In the genomic region with DNA sequence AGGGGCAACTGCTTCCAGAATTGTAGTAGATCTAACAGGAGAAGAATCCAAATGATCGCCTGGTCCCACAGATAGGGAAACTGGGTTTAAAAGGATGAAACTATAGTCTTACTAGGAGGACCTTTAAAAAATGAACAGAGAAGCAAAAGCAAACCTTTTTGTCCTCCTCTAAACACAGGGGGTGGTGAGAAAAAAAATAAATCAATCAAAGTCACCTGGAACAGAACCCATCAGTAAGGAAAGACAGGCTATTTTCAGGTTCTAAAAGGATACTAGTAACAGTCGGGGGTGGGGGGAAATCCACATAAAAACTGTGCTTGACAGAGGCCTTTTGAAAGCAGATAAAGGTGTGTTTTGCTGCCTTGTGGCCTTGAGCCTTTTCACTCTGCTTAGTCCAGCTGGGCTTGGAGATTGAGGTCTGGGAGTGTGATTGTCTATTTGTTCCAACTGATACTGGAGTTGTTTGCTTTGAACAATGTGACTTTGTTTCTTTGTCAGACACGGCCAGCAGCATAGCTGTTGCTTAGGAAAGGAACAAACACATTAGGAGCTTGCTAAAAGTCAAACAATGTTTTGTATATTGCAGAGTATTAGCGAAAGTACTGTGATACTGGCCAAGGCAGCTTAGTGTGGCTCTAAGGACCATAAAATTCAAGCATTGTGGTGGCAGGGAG, we compare ENCODE assay signal across 1 cellular context.
A peak's percentile ranks its signal among the peaks of the same experiment; 100 is the strongest.
TF ChIP-seq lines count a peak whose summit lies in the region.

No MANE protein-coding gene starts in this region.

TF ChIP-seq in HepG2, 621 proteins besides CTCF, POLR2A, EP300 and RAD21 (continued from another document and continues in another):
- TF ChIP-seq PAXIP1 (CRISPR knock-in tag; conservative IDR thresholded peaks at IDR 0.05) (peak; percentile 86), ZNF639 (CRISPR knock-in tag; conservative IDR thresholded peaks at IDR 0.05) (no peak), BCL6 (CRISPR knock-in tag; IDR thresholded peaks at IDR 0.05) (peak; percentile 80), TBL1XR1 (IDR thresholded peaks at IDR 0.05; ENCODE audit: borderline replicate concordance, low read length, partially characterized antibody) (no peak), ZNF547 (CRISPR knock-in tag; IDR thresholded peaks at IDR 0.05) (no peak), MED1 (CRISPR knock-in tag; IDR thresholded peaks at IDR 0.05) (peak; percentile 95), ZNF775 (CRISPR knock-in tag; IDR thresholded peaks at IDR 0.05; ENCODE audit: borderline replicate concordance) (0 out of 2 replicates have a peak, but pooled peaks have one; percentile 37), XRCC5 (optimal IDR thresholded peaks at IDR 0.05; ENCODE audit: low read length) (peak; percentile 38), ZNF792 (CRISPR knock-in tag; IDR thresholded peaks at IDR 0.05) (peak; percentile 60), ZNF260 (CRISPR knock-in tag; IDR thresholded peaks at IDR 0.05; ENCODE audit: borderline replicate concordance, low read depth) (no peak), SPEN (CRISPR knock-in tag; IDR thresholded peaks at IDR 0.05; ENCODE audit: low read depth) (no peak), MEF2D (CRISPR knock-in tag; IDR thresholded peaks at IDR 0.05) (peak; percentile 62; the same call in 1 of the 2 replicates), FOXJ3 (CRISPR knock-in tag; IDR thresholded peaks at IDR 0.05; ENCODE audit: borderline replicate concordance) (peak; percentile 86), HNRNPL (IDR thresholded peaks at IDR 0.05; ENCODE audit: low read depth, low read length) (no peak), ZNF354B (CRISPR knock-in tag; IDR thresholded peaks at IDR 0.05) (no peak), ZNF160 (CRISPR knock-in tag; IDR thresholded peaks at IDR 0.05) (no peak), ZNF513 (CRISPR knock-in tag; conservative IDR thresholded peaks at IDR 0.05) (no peak), NCOR1 (IDR thresholded peaks at IDR 0.05; ENCODE audit: borderline replicate concordance, low read length) (peak; percentile 75; the same call in 1 of the 2 replicates), FOXA1 (IDR thresholded peaks at IDR 0.05) (no peak), FOXA1 (CRISPR knock-in tag; IDR thresholded peaks at IDR 0.05) (peak; percentile 80), MTA3 (CRISPR knock-in tag; IDR thresholded peaks at IDR 0.05) (no peak), SALL2 (CRISPR knock-in tag; IDR thresholded peaks at IDR 0.05) (no peak), FOXO1 (CRISPR knock-in tag; IDR thresholded peaks at IDR 0.05) (peak; percentile 94), HHEX (CRISPR knock-in tag; IDR thresholded peaks at IDR 0.05) (peak; percentile 42; the same call in 1 of the 2 replicates), ZNF737 (CRISPR knock-in tag; IDR thresholded peaks at IDR 0.05; ENCODE audit: borderline replicate concordance) (no peak), ZNF629 (CRISPR knock-in tag; conservative IDR thresholded peaks at IDR 0.05) (0 out of 2 replicates have a peak, but pooled peaks have one; percentile 9), ISX (CRISPR knock-in tag; conservative IDR thresholded peaks at IDR 0.05) (no peak), SKI (IDR thresholded peaks at IDR 0.05; ENCODE audit: partially characterized antibody) (peak; percentile 36), ADNP (CRISPR knock-in tag; IDR thresholded peaks at IDR 0.05) (no peak), MIER2 (CRISPR knock-in tag; IDR thresholded peaks at IDR 0.05) (0 out of 2 replicates have a peak, but pooled peaks have one; percentile 35), ETV5 (CRISPR knock-in tag; IDR thresholded peaks at IDR 0.05; ENCODE audit: borderline replicate concordance) (peak; percentile 66; the same call in 1 of the 2 replicates), HDAC2 (CRISPR knock-in tag; IDR thresholded peaks at IDR 0.05) (peak; percentile 81), ZNF747 (CRISPR knock-in tag; IDR thresholded peaks at IDR 0.05; ENCODE audit: borderline replicate concordance) (peak; percentile 35; the same call in 1 of the 2 replicates), NONO (IDR thresholded peaks at IDR 0.05) (no peak), NONO (CRISPR knock-in tag; conservative IDR thresholded peaks at IDR 0.05) (no peak), NR2F6 (IDR thresholded peaks at IDR 0.05) (peak; percentile 46; the same call in 1 of the 2 replicates), NR2F6 (CRISPR knock-in tag; IDR thresholded peaks at IDR 0.05) (peak; percentile 73), NAIF1 (CRISPR knock-in tag; IDR thresholded peaks at IDR 0.05; ENCODE audit: borderline replicate concordance) (no peak), REXO4 (CRISPR knock-in tag; IDR thresholded peaks at IDR 0.05; ENCODE audit: borderline replicate concordance) (no peak), DPF2 (CRISPR knock-in tag; IDR thresholded peaks at IDR 0.05; ENCODE audit: borderline replicate concordance, low read depth) (0 out of 2 replicates have a peak, but pooled peaks have one; percentile 40), ZNF331 (CRISPR knock-in tag; IDR thresholded peaks at IDR 0.05) (peak; percentile 67; the same call in 1 of the 2 replicates)
- TF ChIP-seq, protein P1, sequence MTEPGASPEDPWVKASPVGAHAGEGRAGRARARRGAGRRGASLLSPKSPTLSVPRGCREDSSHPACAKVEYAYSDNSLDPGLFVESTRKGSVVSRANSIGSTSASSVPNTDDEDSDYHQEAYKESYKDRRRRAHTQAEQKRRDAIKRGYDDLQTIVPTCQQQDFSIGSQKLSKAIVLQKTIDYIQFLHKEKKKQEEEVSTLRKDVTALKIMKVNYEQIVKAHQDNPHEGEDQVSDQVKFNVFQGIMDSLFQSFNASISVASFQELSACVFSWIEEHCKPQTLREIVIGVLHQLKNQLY (CRISPR knock-in tag; IDR thresholded peaks at IDR 0.05), result peak; percentile 28; the same call in 1 of the 2 replicates
- TF ChIP-seq, protein P2, sequence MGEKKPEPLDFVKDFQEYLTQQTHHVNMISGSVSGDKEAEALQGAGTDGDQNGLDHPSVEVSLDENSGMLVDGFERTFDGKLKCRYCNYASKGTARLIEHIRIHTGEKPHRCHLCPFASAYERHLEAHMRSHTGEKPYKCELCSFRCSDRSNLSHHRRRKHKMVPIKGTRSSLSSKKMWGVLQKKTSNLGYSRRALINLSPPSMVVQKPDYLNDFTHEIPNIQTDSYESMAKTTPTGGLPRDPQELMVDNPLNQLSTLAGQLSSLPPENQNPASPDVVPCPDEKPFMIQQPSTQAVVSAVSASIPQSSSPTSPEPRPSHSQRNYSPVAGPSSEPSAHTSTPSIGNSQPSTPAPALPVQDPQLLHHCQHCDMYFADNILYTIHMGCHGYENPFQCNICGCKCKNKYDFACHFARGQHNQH (CRISPR knock-in tag; IDR thresholded peaks at IDR 0.05), result peak; percentile 97
- TF ChIP-seq, protein P3, sequence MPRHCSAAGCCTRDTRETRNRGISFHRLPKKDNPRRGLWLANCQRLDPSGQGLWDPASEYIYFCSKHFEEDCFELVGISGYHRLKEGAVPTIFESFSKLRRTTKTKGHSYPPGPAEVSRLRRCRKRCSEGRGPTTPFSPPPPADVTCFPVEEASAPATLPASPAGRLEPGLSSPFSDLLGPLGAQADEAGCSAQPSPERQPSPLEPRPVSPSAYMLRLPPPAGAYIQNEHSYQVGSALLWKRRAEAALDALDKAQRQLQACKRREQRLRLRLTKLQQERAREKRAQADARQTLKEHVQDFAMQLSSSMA (CRISPR knock-in tag; IDR thresholded peaks at IDR 0.05), result no peak
- TF ChIP-seq, protein P4, sequence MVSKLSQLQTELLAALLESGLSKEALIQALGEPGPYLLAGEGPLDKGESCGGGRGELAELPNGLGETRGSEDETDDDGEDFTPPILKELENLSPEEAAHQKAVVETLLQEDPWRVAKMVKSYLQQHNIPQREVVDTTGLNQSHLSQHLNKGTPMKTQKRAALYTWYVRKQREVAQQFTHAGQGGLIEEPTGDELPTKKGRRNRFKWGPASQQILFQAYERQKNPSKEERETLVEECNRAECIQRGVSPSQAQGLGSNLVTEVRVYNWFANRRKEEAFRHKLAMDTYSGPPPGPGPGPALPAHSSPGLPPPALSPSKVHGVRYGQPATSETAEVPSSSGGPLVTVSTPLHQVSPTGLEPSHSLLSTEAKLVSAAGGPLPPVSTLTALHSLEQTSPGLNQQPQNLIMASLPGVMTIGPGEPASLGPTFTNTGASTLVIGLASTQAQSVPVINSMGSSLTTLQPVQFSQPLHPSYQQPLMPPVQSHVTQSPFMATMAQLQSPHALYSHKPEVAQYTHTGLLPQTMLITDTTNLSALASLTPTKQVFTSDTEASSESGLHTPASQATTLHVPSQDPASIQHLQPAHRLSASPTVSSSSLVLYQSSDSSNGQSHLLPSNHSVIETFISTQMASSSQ (IDR thresholded peaks at IDR 0.05; ENCODE audit: low read depth), result peak; percentile 57; the same call in 1 of the 2 replicates
- TF ChIP-seq, protein P4 (CRISPR knock-in tag; IDR thresholded peaks at IDR 0.05; ENCODE audit: borderline replicate concordance), result peak; percentile 89
- TF ChIP-seq, protein P5, sequence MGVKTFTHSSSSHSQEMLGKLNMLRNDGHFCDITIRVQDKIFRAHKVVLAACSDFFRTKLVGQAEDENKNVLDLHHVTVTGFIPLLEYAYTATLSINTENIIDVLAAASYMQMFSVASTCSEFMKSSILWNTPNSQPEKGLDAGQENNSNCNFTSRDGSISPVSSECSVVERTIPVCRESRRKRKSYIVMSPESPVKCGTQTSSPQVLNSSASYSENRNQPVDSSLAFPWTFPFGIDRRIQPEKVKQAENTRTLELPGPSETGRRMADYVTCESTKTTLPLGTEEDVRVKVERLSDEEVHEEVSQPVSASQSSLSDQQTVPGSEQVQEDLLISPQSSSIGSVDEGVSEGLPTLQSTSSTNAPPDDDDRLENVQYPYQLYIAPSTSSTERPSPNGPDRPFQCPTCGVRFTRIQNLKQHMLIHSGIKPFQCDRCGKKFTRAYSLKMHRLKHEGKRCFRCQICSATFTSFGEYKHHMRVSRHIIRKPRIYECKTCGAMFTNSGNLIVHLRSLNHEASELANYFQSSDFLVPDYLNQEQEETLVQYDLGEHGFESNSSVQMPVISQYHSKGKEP (CRISPR knock-in tag; IDR thresholded peaks at IDR 0.05), result no peak
- TF ChIP-seq, protein P6, sequence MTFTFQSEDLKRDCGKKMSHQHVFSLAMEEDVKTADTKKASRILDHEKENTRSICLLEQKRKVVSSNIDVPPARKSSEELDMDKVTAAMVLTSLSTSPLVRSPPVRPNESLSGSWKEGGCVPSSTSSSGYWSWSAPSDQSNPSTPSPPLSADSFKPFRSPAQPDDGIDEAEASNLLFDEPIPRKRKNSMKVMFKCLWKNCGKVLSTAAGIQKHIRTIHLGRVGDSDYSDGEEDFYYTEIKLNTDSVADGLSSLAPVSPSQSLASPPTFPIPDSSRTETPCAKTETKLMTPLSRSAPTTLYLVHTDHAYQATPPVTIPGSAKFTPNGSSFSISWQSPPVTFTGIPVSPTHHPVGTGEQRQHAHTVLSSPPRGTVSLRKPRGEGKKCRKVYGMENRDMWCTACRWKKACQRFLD (CRISPR knock-in tag; IDR thresholded peaks at IDR 0.05; ENCODE audit: borderline replicate concordance), result no peak
- TF ChIP-seq, protein P7, sequence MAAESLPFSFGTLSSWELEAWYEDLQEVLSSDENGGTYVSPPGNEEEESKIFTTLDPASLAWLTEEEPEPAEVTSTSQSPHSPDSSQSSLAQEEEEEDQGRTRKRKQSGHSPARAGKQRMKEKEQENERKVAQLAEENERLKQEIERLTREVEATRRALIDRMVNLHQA (CRISPR knock-in tag; IDR thresholded peaks at IDR 0.05), result no peak
